ENCODE assay signal across 1 cellular context in genomic region chr3:48157950-48158376, GRCh38.
TF ChIP-seq lines count a peak whose summit lies in the region.

No MANE protein-coding gene starts in this region.

TF ChIP-seq in K562, 482 proteins besides CTCF, POLR2A, EP300 and RAD21 (continued from another document and continues in another):
- TF ChIP-seq AFF4 (CRISPR knock-in tag; IDR thresholded peaks at IDR 0.05): no peak
- TF ChIP-seq UBTF (IDR thresholded peaks at IDR 0.05; ENCODE audit: borderline replicate concordance in 1 of 2, low read depth in 2 of 2, low read length in 2 of 2): 0 out of 4 replicates have a peak, but pooled peaks of 1 of the 2 experiments have one; percentile 27
- 0 out of 2 replicates have a peak, but pooled peaks have one; percentile 9 for TF ChIP-seq JUND (IDR thresholded peaks at IDR 0.05; ENCODE audit: borderline replicate concordance, low read depth, low read length)
- TF ChIP-seq JUND (tag; IDR thresholded peaks at IDR 0.05; ENCODE audit: borderline replicate concordance, low read depth, low read length): no peak
- TF ChIP-seq ZBTB1 (CRISPR knock-in tag; IDR thresholded peaks at IDR 0.05; ENCODE audit: borderline replicate concordance, low read depth): no peak
- no peak for TF ChIP-seq MCM2 (IDR thresholded peaks at IDR 0.05; ENCODE audit: low read depth)
- 0 out of 2 replicates have a peak, but pooled peaks have one; percentile 13 for TF ChIP-seq L3MBTL2 (IDR thresholded peaks at IDR 0.05)
- TF ChIP-seq POLR2AphosphoS5 (IDR thresholded peaks at IDR 0.05; ENCODE audit: control insufficient read depth, insufficient read depth, low read depth, low read length): 0 out of 2 replicates have a peak, but pooled peaks have one; percentile 32
- TF ChIP-seq NRF1 (conservative IDR thresholded peaks at IDR 0.05 in 1 of 2, IDR thresholded peaks at IDR 0.05 in 1 of 2): no peak
- 0 out of 3 replicates have a peak, but pooled peaks of 1 of the 2 experiments have one; percentile 12 for TF ChIP-seq CBX3 (IDR thresholded peaks at IDR 0.05; ENCODE audit: borderline replicate concordance in 1 of 2, low read length in 2 of 2)
- peak; percentile 35; the same call in 1 of the 2 replicates for TF ChIP-seq ARID3A (IDR thresholded peaks at IDR 0.05; ENCODE audit: borderline replicate concordance, low read depth, low read length)
- 0 out of 2 replicates have a peak, but pooled peaks have one; percentile 19 for TF ChIP-seq TARDBP (IDR thresholded peaks at IDR 0.05)
- TF ChIP-seq ZNF764 (CRISPR knock-in tag; IDR thresholded peaks at IDR 0.05; ENCODE audit: low read depth): 0 out of 2 replicates have a peak, but pooled peaks have one; percentile 25
- TF ChIP-seq ZNF584 (CRISPR knock-in tag; IDR thresholded peaks at IDR 0.05; ENCODE audit: low read depth): no peak
- no peak for TF ChIP-seq GATAD2B (IDR thresholded peaks at IDR 0.05; ENCODE audit: borderline replicate concordance)
- TF ChIP-seq CUX1 (CRISPR knock-in tag; IDR thresholded peaks at IDR 0.05): no peak
- no peak for TF ChIP-seq THRA (IDR thresholded peaks at IDR 0.05)
- no peak for TF ChIP-seq HDGF (IDR thresholded peaks at IDR 0.05)
- 0 out of 2 replicates have a peak, but pooled peaks have one; percentile 55 for TF ChIP-seq XRCC5 (IDR thresholded peaks at IDR 0.05; ENCODE audit: low read depth, low read length)
- peak; percentile 30; the same call in 1 of the 2 replicates for TF ChIP-seq MAFK (IDR thresholded peaks at IDR 0.05; ENCODE audit: low read length)
- no peak for TF ChIP-seq MNT (conservative IDR thresholded peaks at IDR 0.05)
- TF ChIP-seq MYNN (IDR thresholded peaks at IDR 0.05): peak; percentile 26; the same call in 1 of the 2 replicates
- TF ChIP-seq MYNN (CRISPR knock-in tag; IDR thresholded peaks at IDR 0.05): no peak
- TF ChIP-seq SMAD3 (CRISPR knock-in tag; conservative IDR thresholded peaks at IDR 0.05): 0 out of 2 replicates have a peak, but pooled peaks have one; percentile 15
- no peak for TF ChIP-seq NR0B1 (IDR thresholded peaks at IDR 0.05; ENCODE audit: partially characterized antibody)
- no peak for TF ChIP-seq PTBP1 (IDR thresholded peaks at IDR 0.05; ENCODE audit: low read depth, low read length)
- peak; percentile 66; the same call in 1 of the 2 replicates for TF ChIP-seq STAG1 (CRISPR knock-in tag; IDR thresholded peaks at IDR 0.05; ENCODE audit: borderline replicate concordance)
- no peak for TF ChIP-seq PREB (CRISPR knock-in tag; IDR thresholded peaks at IDR 0.05)
- peak; percentile 83 for TF ChIP-seq CTCFL (IDR thresholded peaks at IDR 0.05; ENCODE audit: borderline replicate concordance, insufficient read depth, low read depth, low read length, poor library complexity, severe bottlenecking)
- peak; percentile 75; the same call in 1 of the 2 replicates for TF ChIP-seq ZNF384 (IDR thresholded peaks at IDR 0.05; ENCODE audit: low read depth, low read length)
- TF ChIP-seq NBN (IDR thresholded peaks at IDR 0.05; ENCODE audit: low read depth): 0 out of 2 replicates have a peak, but pooled peaks have one; percentile 25
- no peak for TF ChIP-seq CAMTA2 (CRISPR knock-in tag; conservative IDR thresholded peaks at IDR 0.05)
- TF ChIP-seq NFE2 (IDR thresholded peaks at IDR 0.05; ENCODE audit: low read depth): 0 out of 2 replicates have a peak, but pooled peaks have one; percentile 16
